In the genomic region with DNA sequence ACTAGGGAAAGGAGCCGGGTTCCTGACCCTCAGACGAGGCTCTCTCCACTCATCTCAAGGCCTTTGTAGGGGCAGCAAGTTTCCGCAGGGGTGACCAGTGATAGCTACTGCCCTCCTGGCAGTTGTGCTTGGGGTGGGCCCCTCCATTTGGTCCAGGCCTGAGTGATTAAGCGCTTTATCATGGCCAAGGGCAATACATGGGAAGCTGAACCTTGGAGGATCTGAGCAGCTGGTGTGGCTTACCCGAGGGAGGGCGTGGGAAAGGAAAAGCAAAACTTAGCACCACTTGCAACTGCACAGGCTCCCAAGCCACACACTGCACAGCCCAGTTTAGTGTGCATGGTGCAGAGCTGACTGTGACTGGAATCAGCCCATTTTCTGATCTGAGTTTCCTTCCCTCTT, we compare ENCODE assay signal across 8 cellular contexts. TPM values are rescaled to one million over a fixed set of nuclear protein-coding genes. Genes with fewer than 3 reads are reported as not detected.
DNase-seq lines count a peak whose midpoint lies in the region; ATAC-seq and TF ChIP-seq lines count a peak whose summit lies in the region.

No MANE protein-coding gene starts in this region.

- H3K36me3 ChIP-seq in HEK293 (ENCODE audit: control insufficient read depth in 2 of 2, insufficient read depth in 1 of 2, low read length in 2 of 2) (no peaks in the 10 kb centered on the region), uterus (no peaks in the 10 kb centered on the region), vagina (no peaks in the 10 kb centered on the region)

- ATAC-seq in GM18498 (IDR thresholded peaks at IDR 0.05; ENCODE audit: unreplicated experiment): peak; percentile 43

- TF ChIP-seq CTCF in HEK293 (tag by site-specific recombination; IDR thresholded peaks at IDR 0.05): no peak
- TF ChIP-seq CTCF in uterus (IDR thresholded peaks at IDR 0.05): no peak
- TF ChIP-seq CTCF in vagina (IDR thresholded peaks at IDR 0.05): no peak

- peaks cover 5% of the 10 kb centered on the region; the same call in 1 of the 2 replicates for H3K4me1 ChIP-seq in HEK293 (ENCODE audit: control insufficient read depth, insufficient read depth, low read length)
- H3K4me1 ChIP-seq in uterus: peaks cover 4 to 17% of the 10 kb centered on the region in 2 donors
- peaks cover 52% of the 10 kb centered on the region for H3K4me1 ChIP-seq in vagina

- no peak for TF ChIP-seq POLR2A in uterus (IDR thresholded peaks at IDR 0.05)
- TF ChIP-seq POLR2A in vagina (IDR thresholded peaks at IDR 0.05): no peak

- CTCF ChIA-PET in HEK293 (lab: Yijun Ruan, JAX): interaction anchor here (1.0 to 1.2 kb wide), 2 partner anchors 28 to 192 kb away, joined by 3 to 4 read pairs; no protein-coding TSS in a partner anchor

- POLR2A ChIA-PET in HEK293 (lab: Yijun Ruan, JAX): interaction anchor here (3.3 kb wide), 1 partner anchor 48 kb away, joined by 8 read pairs; a partner anchor contains a TSS

- H3K27ac ChIP-seq in HEK293 (ENCODE audit: extremely low read depth, low read depth, low read length): no peak overlapping the region
- H3K27ac ChIP-seq in uterus: no peak overlapping the region
- no peak overlapping the region for H3K27ac ChIP-seq in vagina

- no peaks in the 10 kb centered on the region for H3K27me3 ChIP-seq in uterus
- no peaks in the 10 kb centered on the region for H3K27me3 ChIP-seq in vagina

- DNase-seq in NOMO-1 treated with dmso at 0.1 percent for 144 hours (lab: John Stamatoyannopoulos, UW; ENCODE audit: unreplicated experiment) (peak; percentile 37), left kidney (ENCODE audit: low read depth, low spot score) (peak; percentile 41), retina (no peak), uterus (no peak), vagina (ENCODE audit: extremely low spot score in 2 of 2) (no peak)
- no peak for DNase-seq in activated T-cell treated with anti-CD3 and anti-CD28 coated beads, Interleukin-2, amount 50 U/mL, for 48 hours

- intact Hi-C loops in uterus (cut with DNase I; ENCODE audit: low total_unique reads): no loop called here
- intact Hi-C loops in vagina (cut with DNase I): no loop called here

- H3K9me3 ChIP-seq in HEK293 (ENCODE audit: control insufficient read depth, insufficient read depth, low read depth, low read length) (no peaks in the 10 kb centered on the region), uterus (no peaks in the 10 kb centered on the region), vagina (no peaks in the 10 kb centered on the region)

- no peak overlapping the region for H3K4me3 ChIP-seq in HEK293 (ENCODE audit: low read depth, low read length)
- no peak overlapping the region for H3K4me3 ChIP-seq in uterus
- no peak overlapping the region for H3K4me3 ChIP-seq in vagina

TF ChIP-seq in HEK293, 187 proteins besides CTCF, POLR2A, EP300 and RAD21:
- TF ChIP-seq, protein P1, sequence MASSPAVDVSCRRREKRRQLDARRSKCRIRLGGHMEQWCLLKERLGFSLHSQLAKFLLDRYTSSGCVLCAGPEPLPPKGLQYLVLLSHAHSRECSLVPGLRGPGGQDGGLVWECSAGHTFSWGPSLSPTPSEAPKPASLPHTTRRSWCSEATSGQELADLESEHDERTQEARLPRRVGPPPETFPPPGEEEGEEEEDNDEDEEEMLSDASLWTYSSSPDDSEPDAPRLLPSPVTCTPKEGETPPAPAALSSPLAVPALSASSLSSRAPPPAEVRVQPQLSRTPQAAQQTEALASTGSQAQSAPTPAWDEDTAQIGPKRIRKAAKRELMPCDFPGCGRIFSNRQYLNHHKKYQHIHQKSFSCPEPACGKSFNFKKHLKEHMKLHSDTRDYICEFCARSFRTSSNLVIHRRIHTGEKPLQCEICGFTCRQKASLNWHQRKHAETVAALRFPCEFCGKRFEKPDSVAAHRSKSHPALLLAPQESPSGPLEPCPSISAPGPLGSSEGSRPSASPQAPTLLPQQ (tag by site-specific recombination; IDR thresholded peaks at IDR 0.05): no peak
- TF ChIP-seq ZFP69B (tag by site-specific recombination; IDR thresholded peaks at IDR 0.05): peak; percentile 27; the same call in 1 of the 2 replicates

RNA-seq across cellular contexts. Expression of a gene that starts 47.8 kb away (rescaled TPM):
- total RNA-seq in uterus (10 to 100 TPM; 11.1 to 35.6 (median 20.3) TPM), vagina (44.4 TPM)

Comparison
In these comparisons a context has a peak if more than half of its experiments do, and no peak if none do; other contexts are left out.
1. DNase-seq: peak in NOMO-1 treated with dmso at 0.1 percent for 144 hours (single experiment) and left kidney (single experiment); none in activated T-cell treated with anti-CD3 and anti-CD28 coated beads, Interleukin-2, amount 50 U/mL, for 48 hours (0 of 2), retina (single experiment), uterus (0 of 2) and vagina (0 of 2).